In genomic region chr2:237647176-237648015, GRCh38 we compare ENCODE assay signal across 13 cellular contexts. TPM values are rescaled to one million over a fixed set of nuclear protein-coding genes. Genes with fewer than 3 reads are reported as not detected.
"Had no signal": no experiment of that assay in that cellular context is flagged by ENCODE, and none has a peak within 500 bp of the region (broad histone marks: within the 10 kb centered on the region; RNA-seq: fewer than 3 reads in every experiment).

No MANE protein-coding gene starts in this region.

- H3K4me1 Mint-ChIP-seq: activated CD4-positive, alpha-beta memory T cell treated with anti-CD3 and anti-CD28 coated beads, Interleukin-2, amount 10 ng/mL, durations not matched to agents 7 days and 5 days; activated naive CD4-positive, alpha-beta T cell treated with anti-CD3 and anti-CD28 coated beads, Interleukin-2, amount 10 ng/mL, durations not matched to agents 7 days and 5 days; central memory CD8-positive, alpha-beta T cell; memory B cell had no signal

- H3K36me3 ChIP-seq: vagina had no signal

- H3K36me3 Mint-ChIP-seq: activated naive CD4-positive, alpha-beta T cell treated with anti-CD3 and anti-CD28 coated beads, Interleukin-2, amount 10 ng/mL, durations not matched to agents 7 days and 5 days; natural killer cell treated with Interleukin-12 subunit alpha and Interleukin-12 subunit beta and Interleukin-15 and Interleukin-18, amount 100 ng/mL, for 72 hours had no signal

- H3K9me3 ChIP-seq: vagina had no signal

- H3K27ac ChIP-seq: epithelial cell of prostate, skin epidermis, tibial nerve, vagina had no signal

- H3K27ac Mint-ChIP-seq: activated CD4-positive, alpha-beta memory T cell treated with anti-CD3 and anti-CD28 coated beads, Interleukin-2, amount 10 ng/mL, durations not matched to agents 7 days and 5 days; activated naive CD4-positive, alpha-beta T cell treated with anti-CD3 and anti-CD28 coated beads, Interleukin-2, amount 10 ng/mL, durations not matched to agents 7 days and 5 days; effector memory CD8-positive, alpha-beta T cell; memory B cell; natural killer cell treated with Interleukin-12 subunit alpha and Interleukin-12 subunit beta and Interleukin-15 and Interleukin-18, amount 100 ng/mL, for 72 hours had no signal

- H3K4me3 Mint-ChIP-seq: activated CD4-positive, alpha-beta memory T cell treated with anti-CD3 and anti-CD28 coated beads, Interleukin-2, amount 10 ng/mL, durations not matched to agents 7 days and 5 days; activated naive CD4-positive, alpha-beta T cell treated with anti-CD3 and anti-CD28 coated beads, Interleukin-2, amount 10 ng/mL, durations not matched to agents 7 days and 5 days; central memory CD8-positive, alpha-beta T cell; effector memory CD8-positive, alpha-beta T cell; memory B cell; natural killer cell treated with Interleukin-12 subunit alpha and Interleukin-12 subunit beta and Interleukin-15 and Interleukin-18, amount 100 ng/mL, for 72 hours had no signal

- H3K9me3 Mint-ChIP-seq: central memory CD8-positive, alpha-beta T cell; effector memory CD8-positive, alpha-beta T cell; natural killer cell treated with Interleukin-12 subunit alpha and Interleukin-12 subunit beta and Interleukin-15 and Interleukin-18, amount 100 ng/mL, for 72 hours had no signal

- ATAC-seq: effector memory CD8-positive, alpha-beta T cell had no signal

- H3K4me1 ChIP-seq: tibial nerve, vagina had no signal

- H3K4me3 ChIP-seq: skin epidermis, tibial nerve, vagina had no signal

- H3K27me3 ChIP-seq: tibial nerve, vagina had no signal

- DNase-seq: activated CD4-positive, alpha-beta memory T cell treated with anti-CD3 and anti-CD28 coated beads, Interleukin-2, amount 10 ng/mL, durations not matched to agents 7 days and 5 days; activated CD4-positive, alpha-beta T cell treated with anti-CD3 and anti-CD28 coated beads for 1 hour; activated CD8-positive, alpha-beta memory T cell treated with anti-CD3 and anti-CD28 coated beads, Interleukin-2, amount 50 U/mL, for 4 hours; activated naive CD4-positive, alpha-beta T cell treated with anti-CD3 and anti-CD28 coated beads, Interleukin-2, amount 10 ng/mL, durations not matched to agents 7 days and 5 days; effector memory CD8-positive, alpha-beta T cell; hypothalamus had no signal

RNA-seq across cellular contexts. Expression of gene RAB17, which starts 56.9 kb away (rescaled TPM):
- total RNA-seq: activated CD4-positive, alpha-beta memory T cell treated with anti-CD3 and anti-CD28 coated beads, Interleukin-2, amount 10 ng/mL, durations not matched to agents 7 days and 5 days; natural killer cell treated with Interleukin-12 subunit alpha and Interleukin-12 subunit beta and Interleukin-15 and Interleukin-18, amount 100 ng/mL, for 72 hours; vagina had no signal
